Comparison of ENCODE assay signal across 13 cellular contexts in genomic region chr16:12057276-12057675, GRCh38.
DNase-seq lines count a peak whose midpoint lies in the region; ATAC-seq, FAIRE-seq and TF ChIP-seq lines count a peak whose summit lies in the region.
"Had no signal": no experiment of that assay in that cellular context is flagged by ENCODE, and none has a peak within 500 bp of the region (broad histone marks: within the 10 kb centered on the region; RNA-seq: fewer than 3 reads in every experiment).

No MANE protein-coding gene starts in this region.

- 80% methylated on average over 5 of the region's 5 CpGs for WGBS in HepG2 (ENCODE audit: low lambda C conversion rate)
- WGBS in right lobe of liver (ENCODE audit: insufficient coverage, low coverage, low lambda C conversion rate, missing lambda C conversion rate) = 92% methylated on average over 4 of the region's 5 CpGs
- WGBS in aorta, 2 donors = 66 to 70% methylated on average over 5 of the region's 5 CpGs

- H3K79me2 ChIP-seq in HepG2 (ENCODE audit: insufficient read depth, low read length) = no peaks in the 10 kb centered on the region

- in situ Hi-C loops in HepG2 (cut with HindIII; ENCODE audit: extremely low pct_ligation_motif_present, low pct_unique_long_range_greater_than_20kb) = no loop called here

- BruUV-seq in HepG2 (replicated peaks; lab: Mats Ljungman, UMichigan) = no TSS peak

- POLR2A ChIA-PET in HepG2 (lab: Yijun Ruan, JAX) = no interaction called here

- H3K9ac ChIP-seq in HepG2 (ENCODE audit: insufficient read depth, low read depth, low read length) = no peak overlapping the region

- no peak overlapping the region for H2AFZ ChIP-seq in HepG2 (ENCODE audit: low read length)
- H2AFZ ChIP-seq: PC-9 had no signal

- H3K27me3 Mint-ChIP-seq in neural crest cell (ENCODE audit: low read depth) = no peaks in the 10 kb centered on the region
- H3K27me3 Mint-ChIP-seq: activated naive CD8-positive, alpha-beta T cell; dendritic cell treated with granulocyte-macrophage colony-stimulating factor and Interleukin-4, amounts not matched to agents 40 ng/mL and 50 ng/mL, for 4 days had no signal

- H3K4me2 ChIP-seq in HepG2 (ENCODE audit: low read depth, low read length) = no peak overlapping the region
- H3K4me2 ChIP-seq: PC-9 had no signal

- no peaks in the 10 kb centered on the region for H4K20me1 ChIP-seq in HepG2 (ENCODE audit: insufficient read depth, low read length)

- DNase-seq in HepG2 (ENCODE audit: low spot score) (no peak), right lobe of liver (no peak), fibroblast of the aortic adventitia (ENCODE audit: low read depth) (peak; percentile 34), neural crest cell (ENCODE audit: low read depth, low spot score) (no peak), aorta (peak in 1 of 2 donors; percentile 21), foreskin melanocyte (no peak), erythroblast (lab: John Stamatoyannopoulos, UW) (no peak), islet precursor cell (no peak)
- DNase-seq: activated CD8-positive, alpha-beta memory T cell treated with anti-CD3 and anti-CD28 coated beads for 24 hours; heart right ventricle; PC-9 had no signal

- no peaks in the 10 kb centered on the region for H3K9me3 ChIP-seq in HepG2 (ENCODE audit: low read length)
- H3K9me3 ChIP-seq in right lobe of liver = no peaks in the 10 kb centered on the region
- H3K9me3 ChIP-seq in aorta (ENCODE audit: control insufficient read depth, low read length) = no peaks in the 10 kb centered on the region
- H3K9me3 ChIP-seq: heart right ventricle had no signal

- no peak for FAIRE-seq in HepG2 (lab: Jason Lieb, UNC)

- no peak for TF ChIP-seq EP300 in HepG2 (IDR thresholded peaks at IDR 0.05; ENCODE audit: low read depth in 2 of 2, low read length in 2 of 2)
- no peak for TF ChIP-seq EP300 in HepG2 (CRISPR knock-in tag; IDR thresholded peaks at IDR 0.05; ENCODE audit: borderline replicate concordance)

- no peaks in the 10 kb centered on the region for H3K36me3 Mint-ChIP-seq in neural crest cell (ENCODE audit: low read depth)

- no peaks in the 10 kb centered on the region for H3K4me1 Mint-ChIP-seq in neural crest cell

- intact Hi-C loops in HepG2 (cut with micrococcal nuclease; ENCODE audit: unreplicated experiment) (no loop called here), right lobe of liver (cut with DNase I) (no loop called here), aorta (cut with DNase I) (no loop called here)

- TF ChIP-seq RAD21 in HepG2 (CRISPR knock-in tag; IDR thresholded peaks at IDR 0.05) = no peak

- TF ChIP-seq POLR2A in HepG2 (IDR thresholded peaks at IDR 0.05; ENCODE audit: insufficient read depth in 1 of 2, low read depth in 2 of 2, low read length in 2 of 2) (no peak), right lobe of liver (IDR thresholded peaks at IDR 0.05) (no peak), erythroblast (IDR thresholded peaks at IDR 0.05; ENCODE audit: low read length) (no peak)

- no peaks in the 10 kb centered on the region for H3K27me3 ChIP-seq in HepG2 (ENCODE audit: control insufficient read depth in 1 of 2, insufficient read depth in 2 of 2, low read length in 2 of 2)
- no peaks in the 10 kb centered on the region for H3K27me3 ChIP-seq in right lobe of liver
- H3K27me3 ChIP-seq in aorta (ENCODE audit: control insufficient read depth in 1 of 2, insufficient read depth in 2 of 2, low read length in 1 of 2) = no peaks in the 10 kb centered on the region
- H3K27me3 ChIP-seq: heart right ventricle had no signal

- no peak overlapping the region for H3K27ac ChIP-seq in HepG2 (ENCODE audit: extremely low read length, insufficient read depth, low read length)
- H3K27ac ChIP-seq in right lobe of liver = no peak overlapping the region
- peak overlapping the region; percentile 3 to 10 for H3K27ac ChIP-seq in aorta (ENCODE audit: low read depth in 1 of 2, low read length in 2 of 2)
- H3K27ac ChIP-seq: PC-9 had no signal

- H3K4me1 ChIP-seq in HepG2 (ENCODE audit: insufficient read depth, low read length) (peaks cover 16% of the 10 kb centered on the region), right lobe of liver (no peaks in the 10 kb centered on the region), aorta (ENCODE audit: control insufficient read depth in 1 of 2, insufficient read depth in 2 of 2, low read length in 2 of 2) (no peaks in the 10 kb centered on the region)

- ATAC-seq in HepG2 (0 out of 3 replicates have a peak, but pooled peaks have one; percentile 18), right lobe of liver (no peak), aorta (ENCODE audit: low FRiP score) (no peak)

- H3K27ac Mint-ChIP-seq in neural crest cell (ENCODE audit: unreplicated experiment) = peak overlapping the region; percentile 37
- H3K27ac Mint-ChIP-seq: activated naive CD8-positive, alpha-beta T cell; dendritic cell treated with granulocyte-macrophage colony-stimulating factor and Interleukin-4, amounts not matched to agents 40 ng/mL and 50 ng/mL, for 4 days had no signal

- no peaks in the 10 kb centered on the region for H3K9me3 Mint-ChIP-seq in neural crest cell
- H3K9me3 Mint-ChIP-seq: dendritic cell treated with granulocyte-macrophage colony-stimulating factor and Interleukin-4, amounts not matched to agents 40 ng/mL and 50 ng/mL, for 4 days had no signal

- CTCF ChIA-PET in HepG2 (lab: Yijun Ruan, JAX; ENCODE audit: low intra/inter-chr PET ratio, low total read pairs) = no interaction called here

- H3K36me3 ChIP-seq in HepG2 (replicated peaks in 1 of 2; ENCODE audit: control insufficient read depth in 1 of 2, insufficient read depth in 2 of 2, low read length in 2 of 2) (no peaks in the 10 kb centered on the region), right lobe of liver (no peaks in the 10 kb centered on the region), aorta (ENCODE audit: control insufficient read depth in 1 of 2, insufficient read depth in 2 of 2, low read length in 1 of 2) (no peaks in the 10 kb centered on the region)

- TF ChIP-seq CTCF in HepG2 (CRISPR knock-in tag; IDR thresholded peaks at IDR 0.05) (no peak), right lobe of liver (IDR thresholded peaks at IDR 0.05) (no peak), fibroblast of the aortic adventitia (IDR thresholded peaks at IDR 0.05; ENCODE audit: insufficient read depth, low read length) (no peak), neural crest cell (conservative IDR thresholded peaks at IDR 0.05) (no peak)

- no peak overlapping the region for H3K4me3 Mint-ChIP-seq in neural crest cell
- H3K4me3 Mint-ChIP-seq: activated naive CD8-positive, alpha-beta T cell; dendritic cell treated with granulocyte-macrophage colony-stimulating factor and Interleukin-4, amounts not matched to agents 40 ng/mL and 50 ng/mL, for 4 days had no signal

- no peak overlapping the region for H3K4me3 ChIP-seq in HepG2 (replicated peaks in 1 of 3; ENCODE audit: insufficient read depth in 1 of 3, low read depth in 2 of 3, low read length in 3 of 3)
- no peak overlapping the region for H3K4me3 ChIP-seq in right lobe of liver
- H3K4me3 ChIP-seq in fibroblast of the aortic adventitia (ENCODE audit: low read depth, low read length) = no peak overlapping the region
- no peak overlapping the region for H3K4me3 ChIP-seq in aorta (ENCODE audit: low read length in 2 of 2)
- H3K4me3 ChIP-seq: heart right ventricle, PC-9 had no signal

TF ChIP-seq in HepG2, 621 proteins besides CTCF, POLR2A, EP300 and RAD21:
- TF ChIP-seq ZFP37 (CRISPR knock-in tag; IDR thresholded peaks at IDR 0.05; ENCODE audit: borderline replicate concordance) (no peak), ZNF652 (CRISPR knock-in tag; IDR thresholded peaks at IDR 0.05; ENCODE audit: borderline replicate concordance, low read depth) (no peak), TMF1 (CRISPR knock-in tag; IDR thresholded peaks at IDR 0.05; ENCODE audit: low read depth) (no peak), MXD3 (CRISPR knock-in tag; IDR thresholded peaks at IDR 0.05) (no peak), ZNF639 (CRISPR knock-in tag; conservative IDR thresholded peaks at IDR 0.05) (no peak), ZMAT5 (CRISPR knock-in tag; IDR thresholded peaks at IDR 0.05; ENCODE audit: borderline replicate concordance, low read depth) (no peak)

Comparison
In these comparisons a context has a peak if more than half of its experiments do, and no peak if none do; other contexts are left out.
1. H3K27ac ChIP-seq: peak in aorta (2 of 2); none in HepG2 (single experiment) and right lobe of liver (0 of 3).